Comparison of ENCODE assay signal across 14 cellular contexts in genomic region chr18:6484659-6485058, GRCh38.
DNase-seq lines count a peak whose midpoint lies in the region; ATAC-seq and TF ChIP-seq lines count a peak whose summit lies in the region.
"Had no signal": no experiment of that assay in that cellular context is flagged by ENCODE, and none has a peak within 500 bp of the region (broad histone marks: within the 10 kb centered on the region; RNA-seq: fewer than 3 reads in every experiment).

No MANE protein-coding gene starts in this region.

- H3K4me3 ChIP-seq in suprapubic skin (no peak overlapping the region), hepatocyte (no peak overlapping the region)

- H3K27ac ChIP-seq in suprapubic skin (peak overlapping the region; percentile 58), hepatocyte (no peak overlapping the region)

- TF ChIP-seq CTCF in suprapubic skin (IDR thresholded peaks at IDR 0.05) (no peak), hepatocyte (IDR thresholded peaks at IDR 0.05; ENCODE audit: poor library complexity) (no peak)

- no peaks in the 10 kb centered on the region for H3K79me2 ChIP-seq in hepatocyte

- H3K27me3 ChIP-seq in suprapubic skin (no peaks in the 10 kb centered on the region), hepatocyte (no peaks in the 10 kb centered on the region)

- peaks cover 24% of the 10 kb centered on the region for H3K4me1 ChIP-seq in suprapubic skin
- H3K4me1 ChIP-seq in hepatocyte (ENCODE audit: insufficient read depth) = no peaks in the 10 kb centered on the region
- H3K4me1 ChIP-seq: Caco-2 had no signal

- no peak for TF ChIP-seq EP300 in suprapubic skin (IDR thresholded peaks at IDR 0.05)

- no peak overlapping the region for H3K4me2 ChIP-seq in hepatocyte

- no peaks in the 10 kb centered on the region for H4K20me1 ChIP-seq in hepatocyte (ENCODE audit: insufficient read depth, poor library complexity, severe bottlenecking)

- H3K9me3 ChIP-seq in suprapubic skin = no peaks in the 10 kb centered on the region
- no peaks in the 10 kb centered on the region for H3K9me3 ChIP-seq in hepatocyte (ENCODE audit: low read depth)
- H3K9me3 ChIP-seq: Caco-2 had no signal

- H2AFZ ChIP-seq in hepatocyte = no peak overlapping the region

- ATAC-seq in stimulated activated naive CD8-positive, alpha-beta T cell treated with anti-CD3 and anti-CD28 coated beads, Interleukin-15, Interleukin-2, amounts not matched to agents 100 U/mL and 50 U/mL, for 24 hours = no peak
- ATAC-seq: CD8-positive, alpha-beta T cell had no signal

- WGBS in suprapubic skin = 42% methylated on average over 2 of the region's 2 CpGs
- WGBS in hepatocyte (ENCODE audit: low lambda C conversion rate, missing lambda C conversion rate) = 83% methylated on average over 2 of the region's 2 CpGs

- H3K36me3 ChIP-seq in suprapubic skin (no peaks in the 10 kb centered on the region), hepatocyte (replicated peaks; ENCODE audit: insufficient read depth, low read depth) (no peaks in the 10 kb centered on the region)

- no peaks in the 10 kb centered on the region for H3K9me2 ChIP-seq in hepatocyte (replicated peaks; ENCODE audit: insufficient read depth)

- TF ChIP-seq POLR2A in suprapubic skin (IDR thresholded peaks at IDR 0.05) = no peak

- DNase-seq in NCI-H1048 (lab: John Stamatoyannopoulos, UW) = peak; percentile 53
- DNase-seq in astrocyte of the hippocampus (ENCODE audit: low read depth, low spot score) = peak; percentile 18
- DNase-seq in globus pallidus (ENCODE audit: low spot score) = peak; percentile 24
- no peak for DNase-seq in suprapubic skin (ENCODE audit: low spot score in 2 of 2)
- DNase-seq in hepatocyte (ENCODE audit: low spot score) = no peak
- no peak for DNase-seq in stimulated activated naive CD8-positive, alpha-beta T cell treated with anti-CD3 and anti-CD28 coated beads, Interleukin-15, Interleukin-2, amounts not matched to agents 100 U/mL and 50 U/mL, for 24 hours
- DNase-seq in NCI-H2029 (lab: John Stamatoyannopoulos, UW) = no peak
- DNase-seq: Caco-2; CD8-positive, alpha-beta T cell; DND-41; GF-D8; GOT3; H9; IMR-90 had no signal

Comparison
In these comparisons a context has a peak if more than half of its experiments do, and no peak if none do; other contexts are left out.
1. DNase-seq: peak in NCI-H1048 (single experiment), astrocyte of the hippocampus (single experiment) and globus pallidus (single experiment); none in suprapubic skin (0 of 2), hepatocyte (single experiment), stimulated activated naive CD8-positive, alpha-beta T cell treated with anti-CD3 and anti-CD28 coated beads, Interleukin-15, Interleukin-2, amounts not matched to agents 100 U/mL and 50 U/mL, for 24 hours (single experiment) and NCI-H2029 (single experiment).